In genomic region chr14:24331731-24332093, GRCh38 we compare ENCODE assay signal across 1 cellular context.
TF ChIP-seq lines count a peak whose summit lies in the region.

No MANE protein-coding gene starts in this region.

TF ChIP-seq in K562, 482 proteins besides CTCF, POLR2A, EP300 and RAD21:
- TF ChIP-seq CCAR2 (IDR thresholded peaks at IDR 0.05; ENCODE audit: low read depth, low read length) (no peak), ZNF174 (CRISPR knock-in tag; IDR thresholded peaks at IDR 0.05) (no peak), ZNF23 (CRISPR knock-in tag; IDR thresholded peaks at IDR 0.05) (no peak), BCL6 (CRISPR knock-in tag; IDR thresholded peaks at IDR 0.05) (no peak), TRIM28 (IDR thresholded peaks at IDR 0.05) (no peak), TEAD4 (IDR thresholded peaks at IDR 0.05; ENCODE audit: low read length) (no peak), TEAD4 (CRISPR knock-in tag; IDR thresholded peaks at IDR 0.05; ENCODE audit: borderline replicate concordance) (no peak), ZNF57 (CRISPR knock-in tag; IDR thresholded peaks at IDR 0.05) (no peak), E2F5 (CRISPR knock-in tag; IDR thresholded peaks at IDR 0.05) (no peak), MLLT1 (IDR thresholded peaks at IDR 0.05) (no peak), MCM5 (IDR thresholded peaks at IDR 0.05; ENCODE audit: low read depth) (no peak), AFF1 (IDR thresholded peaks at IDR 0.05; ENCODE audit: low read depth in 1 of 2, partially characterized antibody in 2 of 2) (no peak), TBL1XR1 (IDR thresholded peaks at IDR 0.05; ENCODE audit: low read length in 2 of 2) (no peak)
- TF ChIP-seq, protein P1, sequence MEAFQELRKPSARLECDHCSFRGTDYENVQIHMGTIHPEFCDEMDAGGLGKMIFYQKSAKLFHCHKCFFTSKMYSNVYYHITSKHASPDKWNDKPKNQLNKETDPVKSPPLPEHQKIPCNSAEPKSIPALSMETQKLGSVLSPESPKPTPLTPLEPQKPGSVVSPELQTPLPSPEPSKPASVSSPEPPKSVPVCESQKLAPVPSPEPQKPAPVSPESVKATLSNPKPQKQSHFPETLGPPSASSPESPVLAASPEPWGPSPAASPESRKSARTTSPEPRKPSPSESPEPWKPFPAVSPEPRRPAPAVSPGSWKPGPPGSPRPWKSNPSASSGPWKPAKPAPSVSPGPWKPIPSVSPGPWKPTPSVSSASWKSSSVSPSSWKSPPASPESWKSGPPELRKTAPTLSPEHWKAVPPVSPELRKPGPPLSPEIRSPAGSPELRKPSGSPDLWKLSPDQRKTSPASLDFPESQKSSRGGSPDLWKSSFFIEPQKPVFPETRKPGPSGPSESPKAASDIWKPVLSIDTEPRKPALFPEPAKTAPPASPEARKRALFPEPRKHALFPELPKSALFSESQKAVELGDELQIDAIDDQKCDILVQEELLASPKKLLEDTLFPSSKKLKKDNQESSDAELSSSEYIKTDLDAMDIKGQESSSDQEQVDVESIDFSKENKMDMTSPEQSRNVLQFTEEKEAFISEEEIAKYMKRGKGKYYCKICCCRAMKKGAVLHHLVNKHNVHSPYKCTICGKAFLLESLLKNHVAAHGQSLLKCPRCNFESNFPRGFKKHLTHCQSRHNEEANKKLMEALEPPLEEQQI (IDR thresholded peaks at IDR 0.05), result no peak
- TF ChIP-seq, protein P2, sequence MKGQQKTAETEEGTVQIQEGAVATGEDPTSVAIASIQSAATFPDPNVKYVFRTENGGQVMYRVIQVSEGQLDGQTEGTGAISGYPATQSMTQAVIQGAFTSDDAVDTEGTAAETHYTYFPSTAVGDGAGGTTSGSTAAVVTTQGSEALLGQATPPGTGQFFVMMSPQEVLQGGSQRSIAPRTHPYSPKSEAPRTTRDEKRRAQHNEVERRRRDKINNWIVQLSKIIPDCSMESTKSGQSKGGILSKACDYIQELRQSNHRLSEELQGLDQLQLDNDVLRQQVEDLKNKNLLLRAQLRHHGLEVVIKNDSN (CRISPR knock-in tag; IDR thresholded peaks at IDR 0.05), result no peak
